1 cellular context compared by ENCODE assay signal in the genomic region with DNA sequence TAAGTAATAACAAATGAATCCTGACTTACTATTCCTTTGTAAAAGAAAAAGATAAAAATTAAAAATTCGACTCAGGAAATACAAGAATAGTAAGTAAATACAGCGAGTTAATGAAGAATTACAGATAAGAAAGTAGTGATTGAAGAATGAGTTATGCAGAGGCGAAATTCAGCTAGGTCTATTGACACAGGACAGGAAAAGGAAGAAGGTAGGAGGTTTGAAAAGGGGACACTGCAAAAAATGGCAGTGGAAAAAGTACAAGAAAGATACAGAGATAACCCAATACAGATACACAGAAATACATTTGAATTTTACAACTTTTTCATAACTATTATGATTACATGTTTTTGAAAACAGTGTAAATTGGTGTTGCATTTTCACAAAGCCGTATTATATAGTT.
TF ChIP-seq lines count a peak whose summit lies in the region.

No MANE protein-coding gene starts in this region.

TF ChIP-seq in GM12878, 131 proteins besides CTCF, POLR2A, EP300 and RAD21:
- TF ChIP-seq GABPA (IDR thresholded peaks at IDR 0.05; ENCODE audit: low read depth) = peak; percentile 62
- TF ChIP-seq BMI1 (IDR thresholded peaks at IDR 0.05; ENCODE audit: borderline replicate concordance) = 0 out of 2 replicates have a peak, but pooled peaks have one; percentile 14
- TF ChIP-seq, protein P1, sequence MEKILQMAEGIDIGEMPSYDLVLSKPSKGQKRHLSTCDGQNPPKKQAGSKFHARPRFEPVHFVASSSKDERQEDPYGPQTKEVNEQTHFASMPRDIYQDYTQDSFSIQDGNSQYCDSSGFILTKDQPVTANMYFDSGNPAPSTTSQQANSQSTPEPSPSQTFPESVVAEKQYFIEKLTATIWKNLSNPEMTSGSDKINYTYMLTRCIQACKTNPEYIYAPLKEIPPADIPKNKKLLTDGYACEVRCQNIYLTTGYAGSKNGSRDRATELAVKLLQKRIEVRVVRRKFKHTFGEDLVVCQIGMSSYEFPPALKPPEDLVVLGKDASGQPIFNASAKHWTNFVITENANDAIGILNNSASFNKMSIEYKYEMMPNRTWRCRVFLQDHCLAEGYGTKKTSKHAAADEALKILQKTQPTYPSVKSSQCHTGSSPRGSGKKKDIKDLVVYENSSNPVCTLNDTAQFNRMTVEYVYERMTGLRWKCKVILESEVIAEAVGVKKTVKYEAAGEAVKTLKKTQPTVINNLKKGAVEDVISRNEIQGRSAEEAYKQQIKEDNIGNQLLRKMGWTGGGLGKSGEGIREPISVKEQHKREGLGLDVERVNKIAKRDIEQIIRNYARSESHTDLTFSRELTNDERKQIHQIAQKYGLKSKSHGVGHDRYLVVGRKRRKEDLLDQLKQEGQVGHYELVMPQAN (conservative IDR thresholded peaks at IDR 0.05) = no peak
